22 cellular contexts compared by ENCODE assay signal in genomic region chr2:205617905-205618304, GRCh38.
"Had no signal": no experiment of that assay in that cellular context is flagged by ENCODE, and none has a peak within 500 bp of the region (broad histone marks: within the 10 kb centered on the region; RNA-seq: fewer than 3 reads in every experiment).

No MANE protein-coding gene starts in this region.

- H3K27ac Mint-ChIP-seq: activated CD4-positive, alpha-beta T cell treated with anti-CD3 and anti-CD28 coated beads for 36 hours; activated naive CD8-positive, alpha-beta T cell treated with anti-CD3 and anti-CD28 coated beads, Interleukin-2, amount 10 ng/mL, durations not matched to agents 7 days and 5 days; activated T-helper 17 cell treated with anti-CD3 and anti-CD28 coated beads, Interleukin-2, amount 50 U/mL, for 72 hours; endodermal cell; natural killer cell; stimulated activated naive CD8-positive, alpha-beta T cell treated with anti-CD3 and anti-CD28 coated beads, Interleukin-15, Interleukin-2, amounts not matched to agents 100 ng/mL and 50 ng/mL, for 24 hours; WTC11 had no signal

- H3K27me3 Mint-ChIP-seq: activated CD4-positive, alpha-beta T cell treated with anti-CD3 and anti-CD28 coated beads for 36 hours; activated T-helper 17 cell treated with anti-CD3 and anti-CD28 coated beads, Interleukin-2, amount 50 U/mL, for 72 hours; stimulated activated naive CD8-positive, alpha-beta T cell treated with anti-CD3 and anti-CD28 coated beads, Interleukin-15, Interleukin-2, amounts not matched to agents 100 ng/mL and 50 ng/mL, for 24 hours had no signal

- H3K9me3 Mint-ChIP-seq: activated naive CD8-positive, alpha-beta T cell treated with anti-CD3 and anti-CD28 coated beads, Interleukin-2, amount 10 ng/mL, durations not matched to agents 7 days and 5 days; activated T-helper 17 cell treated with anti-CD3 and anti-CD28 coated beads, Interleukin-2, amount 50 U/mL, for 72 hours; central memory CD8-positive, alpha-beta T cell; natural killer cell; stimulated activated naive CD8-positive, alpha-beta T cell treated with anti-CD3 and anti-CD28 coated beads, Interleukin-15, Interleukin-2, amounts not matched to agents 100 ng/mL and 50 ng/mL, for 24 hours had no signal

- H3K27ac ChIP-seq: body of pancreas, colonic mucosa, tibial nerve, vagina had no signal

- H3K36me3 Mint-ChIP-seq: natural killer cell had no signal

- DNase-seq: activated CD4-positive, alpha-beta T cell treated with anti-CD3 and anti-CD28 coated beads for 36 hours; activated CD4-positive, alpha-beta T cell treated with anti-CD3 and anti-CD28 coated beads, Interleukin-2, amount 50 U/mL, for 48 hours; activated naive CD4-positive, alpha-beta T cell; activated naive CD8-positive, alpha-beta T cell treated with anti-CD3 and anti-CD28 coated beads, Interleukin-2, amount 10 ng/mL, durations not matched to agents 7 days and 5 days; activated T-cell treated with anti-CD3 and anti-CD28 coated beads for 4 hours; amygdala; body of pancreas; colonic mucosa; endodermal cell; hypothalamus; islet precursor cell; left colon; natural killer cell; nucleus accumbens; stimulated activated CD4-positive, alpha-beta T cell treated with anti-CD3 and anti-CD28 coated beads, Interleukin-12 subunit alpha, Interleukin-12 subunit beta, amount 100 ng/mL, for 4 hours; stimulated activated CD4-positive, alpha-beta T cell treated with anti-CD3 and anti-CD28 coated beads, Interleukin-1b, Interleukin-23, amount 100 ng/mL, for 48 hours had no signal

- H3K4me1 Mint-ChIP-seq: activated T-helper 17 cell treated with anti-CD3 and anti-CD28 coated beads, Interleukin-2, amount 50 U/mL, for 72 hours; central memory CD8-positive, alpha-beta T cell; natural killer cell had no signal

- H3K4me3 Mint-ChIP-seq: activated CD4-positive, alpha-beta T cell treated with anti-CD3 and anti-CD28 coated beads for 36 hours; activated naive CD8-positive, alpha-beta T cell treated with anti-CD3 and anti-CD28 coated beads, Interleukin-2, amount 10 ng/mL, durations not matched to agents 7 days and 5 days; activated T-helper 17 cell treated with anti-CD3 and anti-CD28 coated beads, Interleukin-2, amount 50 U/mL, for 72 hours; central memory CD8-positive, alpha-beta T cell; endodermal cell; natural killer cell; stimulated activated naive CD8-positive, alpha-beta T cell treated with anti-CD3 and anti-CD28 coated beads, Interleukin-15, Interleukin-2, amounts not matched to agents 100 ng/mL and 50 ng/mL, for 24 hours; WTC11 had no signal
